20 cellular contexts compared by ENCODE assay signal in genomic region chr5:132275367-132276220, GRCh38. TPM values are rescaled to one million over a fixed set of nuclear protein-coding genes. Genes with fewer than 3 reads are reported as not detected.
"Had no signal": no experiment of that assay in that cellular context is flagged by ENCODE, and none has a peak within 500 bp of the region (broad histone marks: within the 10 kb centered on the region; RNA-seq: fewer than 3 reads in every experiment).

No MANE protein-coding gene starts in this region.

- H3K27me3 ChIP-seq: body of pancreas, esophagus muscularis mucosa, transverse colon, vagina had no signal

- H3K9me3 ChIP-seq: body of pancreas, esophagus muscularis mucosa, transverse colon, vagina had no signal

- H3K36me3 ChIP-seq: transverse colon had no signal

- DNase-seq: activated CD4-positive, alpha-beta T cell treated with anti-CD3 and anti-CD28 coated beads, Interleukin-2, amount 50 U/mL, for 1 hour; activated CD4-positive, CD25-positive, alpha-beta regulatory T cell treated with anti-CD3 and anti-CD28 coated beads, Interleukin-2, amount 50 U/mL, for 72 hours; activated gamma-delta T cell treated with Interleukin-2 at 50 U/mL for 16 hours; activated naive CD8-positive, alpha-beta T cell treated with anti-CD3 and anti-CD28 coated beads for 36 hours; amygdala; body of pancreas; cortex of kidney; immature natural killer cell; mesenchymal stem cell; naive thymus-derived CD4-positive, alpha-beta T cell; occipital lobe; retina; stimulated activated CD4-positive, alpha-beta T cell treated with anti-CD3 and anti-CD28 coated beads, Interleukin-12 subunit alpha, Interleukin-12 subunit beta, amount 100 ng/mL, for 4 hours; stimulated activated CD4-positive, alpha-beta T cell treated with anti-CD3 and anti-CD28 coated beads, Interleukin-1b, Interleukin-23, amount 100 ng/mL, for 48 hours; stimulated activated naive CD8-positive, alpha-beta T cell treated with anti-CD3 and anti-CD28 coated beads, Interleukin-15, Interleukin-2, amounts not matched to agents 100 U/mL and 50 U/mL, for 24 hours; T-helper 2 cell; transverse colon had no signal

- H3K27ac Mint-ChIP-seq: activated naive CD8-positive, alpha-beta T cell treated with anti-CD3 and anti-CD28 coated beads for 36 hours; naive thymus-derived CD4-positive, alpha-beta T cell had no signal

- H3K4me3 Mint-ChIP-seq: activated naive CD8-positive, alpha-beta T cell treated with anti-CD3 and anti-CD28 coated beads for 36 hours; immature natural killer cell had no signal

- H3K27ac ChIP-seq: body of pancreas, transverse colon, vagina, VCaP had no signal

- H3K9me3 Mint-ChIP-seq: activated naive CD8-positive, alpha-beta T cell treated with anti-CD3 and anti-CD28 coated beads for 36 hours; immature natural killer cell; naive thymus-derived CD4-positive, alpha-beta T cell had no signal

- H3K4me3 ChIP-seq: body of pancreas, esophagus muscularis mucosa, transverse colon, vagina had no signal

- H3K36me3 Mint-ChIP-seq: activated naive CD8-positive, alpha-beta T cell treated with anti-CD3 and anti-CD28 coated beads for 36 hours; immature natural killer cell; naive thymus-derived CD4-positive, alpha-beta T cell had no signal

- ATAC-seq: body of pancreas; naive thymus-derived CD4-positive, alpha-beta T cell; stimulated activated naive CD8-positive, alpha-beta T cell treated with anti-CD3 and anti-CD28 coated beads, Interleukin-15, Interleukin-2, amounts not matched to agents 100 U/mL and 50 U/mL, for 24 hours had no signal

RNA-seq across cellular contexts. Expression of gene SLC22A4, which starts 18.6 kb away (rescaled TPM):
- total RNA-seq: body of pancreas had no signal
